1 cellular context compared by ENCODE assay signal in genomic region chr14:101721951-101722661, GRCh38.
TF ChIP-seq lines count a peak whose summit lies in the region.

No MANE protein-coding gene starts in this region.

TF ChIP-seq in SK-N-SH, 30 proteins besides CTCF, POLR2A, EP300 and RAD21 (continued from another document):
- no peak for TF ChIP-seq REST (IDR thresholded peaks at IDR 0.05; ENCODE audit: low read depth, low read length)
- TF ChIP-seq TEAD4 (IDR thresholded peaks at IDR 0.05; ENCODE audit: borderline replicate concordance, insufficient read depth), result no peak
- no peak for TF ChIP-seq FOXJ3 (CRISPR knock-in tag; IDR thresholded peaks at IDR 0.05)
- TF ChIP-seq RFX5 (IDR thresholded peaks at IDR 0.05; ENCODE audit: low read length), result no peak
- TF ChIP-seq GABPA (IDR thresholded peaks at IDR 0.05; ENCODE audit: low read depth), result no peak
- TF ChIP-seq FOSL2 (IDR thresholded peaks at IDR 0.05; ENCODE audit: borderline replicate concordance, low read depth), result 0 out of 2 replicates have a peak, but pooled peaks have one; percentile 54
- TF ChIP-seq RXRA (IDR thresholded peaks at IDR 0.05; ENCODE audit: borderline replicate concordance, low read depth), result no peak
- no peak for TF ChIP-seq NRF1 (IDR thresholded peaks at IDR 0.05; ENCODE audit: low read depth, low read length)
- peak; percentile 68 for TF ChIP-seq JUND (IDR thresholded peaks at IDR 0.05)
- no peak for TF ChIP-seq MAX (IDR thresholded peaks at IDR 0.05; ENCODE audit: low read depth)
- no peak for TF ChIP-seq GATA2 (CRISPR knock-in tag; IDR thresholded peaks at IDR 0.05)
- TF ChIP-seq RCOR1 (IDR thresholded peaks at IDR 0.05; ENCODE audit: low read length), result no peak
- no peak for TF ChIP-seq USF2 (IDR thresholded peaks at IDR 0.05; ENCODE audit: borderline replicate concordance, low read depth, low read length)
- TF ChIP-seq SIN3A (IDR thresholded peaks at IDR 0.05; ENCODE audit: borderline replicate concordance, low read depth, low read length), result no peak
- TF ChIP-seq ZBTB33 (IDR thresholded peaks at IDR 0.05; ENCODE audit: borderline replicate concordance, low read depth), result no peak
- TF ChIP-seq NFIC (IDR thresholded peaks at IDR 0.05; ENCODE audit: borderline replicate concordance), result 0 out of 2 replicates have a peak, but pooled peaks have one; percentile 14
- no peak for TF ChIP-seq IRF3 (IDR thresholded peaks at IDR 0.05; ENCODE audit: low read depth, low read length)
- TF ChIP-seq POLR2AphosphoS5 (IDR thresholded peaks at IDR 0.05; ENCODE audit: low read depth, low read length), result no peak
- no peak for TF ChIP-seq CHD2 (IDR thresholded peaks at IDR 0.05; ENCODE audit: low read length, partially characterized antibody)
- TF ChIP-seq MXI1 (IDR thresholded peaks at IDR 0.05; ENCODE audit: low read depth, low read length), result no peak
- peak; percentile 21; the same call in 1 of the 2 replicates for TF ChIP-seq TCF12 (IDR thresholded peaks at IDR 0.05)
